16 cellular contexts compared by ENCODE assay signal in genomic region chr16:10950393-10950792, GRCh38. TPM values are rescaled to one million over a fixed set of nuclear protein-coding genes. Genes with fewer than 3 reads are reported as not detected.
A peak's percentile ranks its signal among the peaks of the same experiment; 100 is the strongest.
DNase-seq lines count a peak whose midpoint lies in the region; TF ChIP-seq lines count a peak whose summit lies in the region.
"Had no signal": no experiment of that assay in that cellular context is flagged by ENCODE, and none has a peak within 500 bp of the region (broad histone marks: within the 10 kb centered on the region; RNA-seq: fewer than 3 reads in every experiment).

No MANE protein-coding gene starts in this region.

- peaks cover 55% of the 10 kb centered on the region for H3K4me1 ChIP-seq in OCI-LY3 (ENCODE audit: low read length)
- peaks cover 46% of the 10 kb centered on the region for H3K4me1 ChIP-seq in endodermal cell (ENCODE audit: control insufficient read depth, insufficient read depth, low read length)
- H3K4me1 ChIP-seq in trophoblast cell (ENCODE audit: control insufficient read depth in 1 of 2, insufficient read depth in 2 of 2, low read length in 2 of 2), result peaks cover 26 to 29% of the 10 kb centered on the region in 2 experiments

- H4K8ac ChIP-seq in trophoblast cell (ENCODE audit: low read depth, low read length), result no peak overlapping the region

- H3K18ac ChIP-seq in trophoblast cell (ENCODE audit: low read length), result no peak overlapping the region

- H3K27me3 ChIP-seq in OCI-LY3 (ENCODE audit: low read depth, low read length), result 0 out of 2 replicates have a peak, but pooled peaks cover 3% of the 10 kb centered on the region
- H3K27me3 ChIP-seq in endodermal cell (ENCODE audit: control insufficient read depth, insufficient read depth, low read length, poor library complexity, severe bottlenecking), result no peaks in the 10 kb centered on the region
- H3K27me3 ChIP-seq in trophoblast cell (ENCODE audit: insufficient read depth, low read length), result no peaks in the 10 kb centered on the region

- peak overlapping the region; percentile 86 for H3K27ac Mint-ChIP-seq in endodermal cell

- H2BK12ac ChIP-seq in trophoblast cell (ENCODE audit: low read length), result no peak overlapping the region

- no peak overlapping the region for H3K23ac ChIP-seq in trophoblast cell (ENCODE audit: low read length)

- H3K36me3 Mint-ChIP-seq in endodermal cell (ENCODE audit: low read depth), result no peaks in the 10 kb centered on the region

- peaks cover 78% of the 10 kb centered on the region for H3K4me1 Mint-ChIP-seq in endodermal cell

- H3K27ac ChIP-seq in OCI-LY3 (ENCODE audit: low read length) (no peak overlapping the region), endodermal cell (ENCODE audit: low read depth, low read length) (no peak overlapping the region), trophoblast cell (ENCODE audit: low read depth, low read length) (no peak overlapping the region)

- H2AFZ ChIP-seq in OCI-LY3 (ENCODE audit: low read depth, low read length), result no peak overlapping the region
- no peak overlapping the region for H2AFZ ChIP-seq in trophoblast cell (ENCODE audit: insufficient read depth, low read length, poor library complexity)

- peaks cover 56% of the 10 kb centered on the region for H3K79me2 ChIP-seq in OCI-LY3 (ENCODE audit: low read length)
- H3K79me2 ChIP-seq in trophoblast cell (ENCODE audit: control insufficient read depth, insufficient read depth, low read length, poor library complexity), result no peaks in the 10 kb centered on the region

- H3K4ac ChIP-seq in trophoblast cell (ENCODE audit: low read depth, low read length), result no peak overlapping the region

- H3K4me2 ChIP-seq in OCI-LY3 (ENCODE audit: low read length) (peak overlapping the region; percentile 61), trophoblast cell (ENCODE audit: low read length) (no peak overlapping the region)

- no peak overlapping the region for H2AK5ac ChIP-seq in trophoblast cell (ENCODE audit: low read length)

- H2BK120ac ChIP-seq in trophoblast cell (ENCODE audit: insufficient read depth, low read length, poor library complexity), result no peak overlapping the region

- no peak overlapping the region for H3K14ac ChIP-seq in trophoblast cell (ENCODE audit: low read length)

- no peaks in the 10 kb centered on the region for H3K27me3 Mint-ChIP-seq in endodermal cell (ENCODE audit: insufficient read depth)
- H3K27me3 Mint-ChIP-seq: stimulated activated naive CD8-positive, alpha-beta T cell treated with anti-CD3 and anti-CD28 coated beads, Interleukin-15, Interleukin-2, amounts not matched to agents 100 ng/mL and 50 ng/mL, for 24 hours had no signal

- no peaks in the 10 kb centered on the region; the same call in 1 of the 2 replicates for H4K20me1 ChIP-seq in OCI-LY3 (ENCODE audit: insufficient read depth, low read length)

- H3K9ac ChIP-seq in OCI-LY3 (ENCODE audit: low read length) (peak overlapping the region; percentile 40), endodermal cell (ENCODE audit: extremely low read depth, low read length, poor library complexity, severe bottlenecking) (no peak overlapping the region), trophoblast cell (ENCODE audit: low read length) (no peak overlapping the region)

- H3K79me1 ChIP-seq in trophoblast cell (ENCODE audit: low read length), result peaks cover 6% of the 10 kb centered on the region

- H3K9me3 ChIP-seq in OCI-LY3 (ENCODE audit: insufficient read depth, low read length) (no peaks in the 10 kb centered on the region), endodermal cell (ENCODE audit: control insufficient read depth, low read length) (no peaks in the 10 kb centered on the region), trophoblast cell (ENCODE audit: insufficient read depth, low read depth, low read length) (no peaks in the 10 kb centered on the region)

- WGBS in endodermal cell (ENCODE audit: insufficient coverage in 1 of 2, insufficient read length in 1 of 2), 2 experiments, result 69% methylated on average over 5 of the region's 5 CpGs; no CpG with 5 or more reads in 1 of the 2 experiments
- no CpG with 5 or more reads among the region's 5 CpGs for WGBS in trophoblast cell (ENCODE audit: extremely low coverage, insufficient coverage, insufficient read length)

- TF ChIP-seq CTCF in OCI-LY3 (IDR thresholded peaks at IDR 0.05; ENCODE audit: low read depth, low read length) (no peak), endodermal cell (conservative IDR thresholded peaks at IDR 0.05) (no peak)

- H3K36me3 ChIP-seq in OCI-LY3 (replicated peaks; ENCODE audit: low read depth, low read length), result no peaks in the 10 kb centered on the region
- no peaks in the 10 kb centered on the region for H3K36me3 ChIP-seq in endodermal cell (ENCODE audit: control insufficient read depth, insufficient read depth, low read length)
- H3K36me3 ChIP-seq in trophoblast cell (ENCODE audit: control insufficient read depth in 1 of 2, insufficient read depth in 2 of 2, low read length in 2 of 2), result no peaks in the 10 kb centered on the region

- no peak overlapping the region for H2BK5ac ChIP-seq in trophoblast cell (ENCODE audit: low read depth, low read length, poor library complexity)

- H4K91ac ChIP-seq in trophoblast cell (ENCODE audit: low read depth, low read length), result no peak overlapping the region

- H3K9me3 Mint-ChIP-seq in endodermal cell, result no peaks in the 10 kb centered on the region
- H3K9me3 Mint-ChIP-seq: H9; stimulated activated naive CD8-positive, alpha-beta T cell treated with anti-CD3 and anti-CD28 coated beads, Interleukin-15, Interleukin-2, amounts not matched to agents 100 ng/mL and 50 ng/mL, for 24 hours had no signal

- peak; percentile 48 for DNase-seq in EL
- DNase-seq in endodermal cell, result peak; percentile 62
- DNase-seq in trophoblast cell, result peak; percentile 62 to 73
- DNase-seq in NCI-H187 treated with DMSO at 0.1 percent for 48 hours (lab: John Stamatoyannopoulos, UW), result no peak
- no peak for DNase-seq in stimulated activated CD4-positive, alpha-beta T cell treated with anti-CD3 and anti-CD28 coated beads, Interleukin-2, amount 100 ng/mL, for 48 hours
- DNase-seq in mesenteric fat pad (ENCODE audit: low spot score), result no peak
- DNase-seq in activated gamma-delta T cell (lab: John Stamatoyannopoulos, UW), result no peak
- DNase-seq: activated CD4-positive, alpha-beta T cell treated with anti-CD3 and anti-CD28 coated beads for 1 hour; activated CD8-positive, alpha-beta memory T cell treated with anti-CD3 and anti-CD28 coated beads, Interleukin-2, amount 50 U/mL, for 48 hours; activated naive CD4-positive, alpha-beta T cell treated with anti-CD3 and anti-CD28 coated beads, Interleukin-2, amount 50 U/mL, for 16 hours; DMS79 treated with DMSO at 0.1 percent for 48 hours; H9; NCI-H1105; small intestine had no signal

- no peak overlapping the region for H4K12ac ChIP-seq in trophoblast cell (ENCODE audit: low read depth, low read length)

- H3K4me3 ChIP-seq in OCI-LY3 (ENCODE audit: low read length) (no peak overlapping the region), endodermal cell (ENCODE audit: low read length) (no peak overlapping the region), trophoblast cell (ENCODE audit: low read depth, low read length) (no peak overlapping the region)

- H3K4me3 Mint-ChIP-seq in endodermal cell, result no peak overlapping the region
- H3K4me3 Mint-ChIP-seq: stimulated activated naive CD8-positive, alpha-beta T cell treated with anti-CD3 and anti-CD28 coated beads, Interleukin-15, Interleukin-2, amounts not matched to agents 100 ng/mL and 50 ng/mL, for 24 hours had no signal

RNA-seq across cellular contexts. Expression of gene CLEC16A, which starts 6.0 kb away (rescaled TPM):
- total RNA-seq in endodermal cell (10 to 100 TPM; 19.5 to 28.3 TPM), mesenteric fat pad (27.5 TPM)
- polyA plus RNA-seq in endodermal cell (2013, experiment 1 of 2), result 15.6 TPM
- 15.2 TPM for polyA plus RNA-seq in endodermal cell (2013, experiment 2 of 2)
- polyA plus RNA-seq in trophoblast cell (2013), result 12.0 and 12.1 TPM in 2 replicates

RNA-seq across cellular contexts. Expression of gene DEXI, which starts 8.1 kb away (rescaled TPM):
- total RNA-seq in endodermal cell (10 to 100 TPM; 31.5 to 32.0 TPM), mesenteric fat pad (41.6 TPM)
- polyA plus RNA-seq in endodermal cell (2013, experiment 1 of 2), result 33.2 TPM
- 31.2 TPM for polyA plus RNA-seq in endodermal cell (2013, experiment 2 of 2)
- polyA plus RNA-seq in trophoblast cell (2013), result 20.5 and 21.3 TPM in 2 replicates

Comparison
In these comparisons a context has a peak if more than half of its experiments do, and no peak if none do; other contexts are left out.
1. DNase-seq: peak in EL (single experiment), endodermal cell (single experiment) and trophoblast cell (2 of 2); none in NCI-H187 treated with DMSO at 0.1 percent for 48 hours (single experiment), stimulated activated CD4-positive, alpha-beta T cell treated with anti-CD3 and anti-CD28 coated beads, Interleukin-2, amount 100 ng/mL, for 48 hours (0 of 2), mesenteric fat pad (single experiment) and activated gamma-delta T cell (single experiment).